In genomic region chr11:12556155-12556554, GRCh38 we compare ENCODE assay signal across 13 cellular contexts.
DNase-seq lines count a peak whose midpoint lies in the region; ATAC-seq and TF ChIP-seq lines count a peak whose summit lies in the region.
"Had no signal": no experiment of that assay in that cellular context is flagged by ENCODE, and none has a peak within 500 bp of the region (broad histone marks: within the 10 kb centered on the region; RNA-seq: fewer than 3 reads in every experiment).

No MANE protein-coding gene starts in this region.

- H3T11ph ChIP-seq in H9 (ENCODE audit: low read length) = no peak overlapping the region

- TF ChIP-seq CTCF in H9 (conservative IDR thresholded peaks at IDR 0.05) (no peak), brain (conservative IDR thresholded peaks at IDR 0.05) (no peak), heart right ventricle (IDR thresholded peaks at IDR 0.05) (no peak)

- H3K4ac ChIP-seq in H9 (ENCODE audit: low read depth, low read length) = no peak overlapping the region

- ATAC-seq in heart right ventricle (peak in 5 of 8 donors; percentile 26 to 35 (median 33)), sciatic nerve (peak; percentile 75), GM18505 (IDR thresholded peaks at IDR 0.05; ENCODE audit: unreplicated experiment) (no peak)
- ATAC-seq: activated CD4-positive, alpha-beta T cell treated with anti-CD3 and anti-CD28 coated beads for 36 hours had no signal

- H3K9me3 Mint-ChIP-seq in H9 (peaks cover 9 to 10% of the 10 kb centered on the region in 2 experiments; a peak in 4 of 5 replicates), brain (peaks cover 0 to 13% (median 9%) of the 10 kb centered on the region in 5 experiments)
- H3K9me3 Mint-ChIP-seq in activated T-cell treated with anti-CD3 and anti-CD28 coated beads, Interleukin-2, amount 50 U/mL, for 24 hours = peaks cover 6% of the 10 kb centered on the region

- no peaks in the 10 kb centered on the region for H3K27me3 ChIP-seq in H9 (ENCODE audit: insufficient read depth, low read length)
- no peaks in the 10 kb centered on the region for H3K27me3 ChIP-seq in heart right ventricle
- H3K27me3 ChIP-seq: BE2C had no signal

- no peak overlapping the region for H4K5ac ChIP-seq in H9 (ENCODE audit: insufficient read length, low read depth, low read length)

- H3K23ac ChIP-seq in H9 (ENCODE audit: insufficient read length, low read depth, low read length) = no peak overlapping the region

- H4K8ac ChIP-seq in H9 (replicated peaks; ENCODE audit: insufficient read length, low read depth, low read length) = no peak overlapping the region

- H3K56ac ChIP-seq in H9 (ENCODE audit: insufficient read length, low read depth, low read length) = no peak overlapping the region

- no peak overlapping the region for H2BK120ac ChIP-seq in H9 (ENCODE audit: low read depth, low read length, poor library complexity, severe bottlenecking)

- H2AK5ac ChIP-seq in H9 (ENCODE audit: insufficient read length, low read length) = no peak overlapping the region

- H2BK20ac ChIP-seq in H9 (ENCODE audit: low read depth, low read length, poor library complexity, severe bottlenecking) = no peak overlapping the region

- H3K27me3 Mint-ChIP-seq in H9 (ENCODE audit: low read depth) (peaks cover 2% of the 10 kb centered on the region), brain (peaks cover 4% of the 10 kb centered on the region)
- H3K27me3 Mint-ChIP-seq in activated T-cell treated with anti-CD3 and anti-CD28 coated beads, Interleukin-2, amount 50 U/mL, for 24 hours = peaks cover 50% of the 10 kb centered on the region
- H3K27me3 Mint-ChIP-seq: dendritic cell treated with granulocyte-macrophage colony-stimulating factor and Interleukin-4, amounts not matched to agents 40 ng/mL and 50 ng/mL, for 4 days had no signal

- no peak for TF ChIP-seq POLR2A in GM18505 (IDR thresholded peaks at IDR 0.05; ENCODE audit: borderline replicate concordance, extremely low read depth, insufficient read depth, insufficient read length)

- H3K4me3 ChIP-seq in heart right ventricle = no peak overlapping the region
- H3K4me3 ChIP-seq: skin epidermis had no signal

- H3K4me1 Mint-ChIP-seq in H9 (peaks cover 22 to 28% of the 10 kb centered on the region in 2 experiments), brain (peaks cover 36% of the 10 kb centered on the region)
- no peaks in the 10 kb centered on the region for H3K4me1 Mint-ChIP-seq in activated T-cell treated with anti-CD3 and anti-CD28 coated beads, Interleukin-2, amount 50 U/mL, for 24 hours (ENCODE audit: low read depth)
- H3K4me1 Mint-ChIP-seq: activated CD4-positive, alpha-beta T cell treated with anti-CD3 and anti-CD28 coated beads for 36 hours had no signal

- no peaks in the 10 kb centered on the region for H3K23me2 ChIP-seq in H9 (ENCODE audit: insufficient read length, low read depth, low read length, poor library complexity, severe bottlenecking)

- H3K79me1 ChIP-seq in H9 (ENCODE audit: insufficient read depth, low read depth, low read length, poor library complexity, severe bottlenecking) = no peaks in the 10 kb centered on the region

- DNase-seq in H9 (no peak), heart right ventricle (no peak), sciatic nerve (ENCODE audit: low spot score) (no peak), NCI-H2107 (lab: John Stamatoyannopoulos, UW) (no peak), midbrain (lab: John Stamatoyannopoulos, UW) (no peak)
- DNase-seq in activated T-cell treated with anti-CD3 and anti-CD28 coated beads, Interleukin-2, amount 50 U/mL, for 24 hours = no peak
- DNase-seq: activated CD4-positive, alpha-beta T cell treated with anti-CD3 and anti-CD28 coated beads for 36 hours; BE2C; NCI-H774 had no signal

- no peak overlapping the region for H4K91ac ChIP-seq in H9 (ENCODE audit: insufficient read length, low read depth, low read length)

- no peak overlapping the region for H3K9ac ChIP-seq in H9 (ENCODE audit: extremely low read depth, insufficient read length, low read length)

- H3K18ac ChIP-seq in H9 (ENCODE audit: insufficient read length, low read depth, low read length) = no peak overlapping the region

- no peaks in the 10 kb centered on the region for H3K9me3 ChIP-seq in H9 (ENCODE audit: control insufficient read depth, low read depth, low read length)
- peaks cover 0 to 7% (median 0%) of the 10 kb centered on the region in 11 donors for H3K9me3 ChIP-seq in heart right ventricle
- H3K9me3 ChIP-seq: BE2C had no signal

- H2AFZ ChIP-seq in H9 (ENCODE audit: low read length) = peak overlapping the region; percentile 17

- no peak overlapping the region for H2BK15ac ChIP-seq in H9 (ENCODE audit: low read depth, low read length)

- no peak overlapping the region for H3K4me2 ChIP-seq in H9 (ENCODE audit: insufficient read depth, insufficient read length, low read length)

- H3K4me1 ChIP-seq in H9 (ENCODE audit: insufficient read depth, low read length) = peaks cover 6% of the 10 kb centered on the region; the same call in 1 of the 2 replicates
- peaks cover 5 to 32% (median 25%) of the 10 kb centered on the region in 9 donors for H3K4me1 ChIP-seq in heart right ventricle
- H3K4me1 ChIP-seq: BE2C had no signal

- 0 out of 5 replicates have a peak overlapping the region, but pooled peaks of 1 of the 2 experiments have one; percentile 8 for H3K4me3 Mint-ChIP-seq in H9
- H3K4me3 Mint-ChIP-seq in brain = peak overlapping the region in 1 of 5 experiments; percentile 29
- no peak overlapping the region for H3K4me3 Mint-ChIP-seq in activated T-cell treated with anti-CD3 and anti-CD28 coated beads, Interleukin-2, amount 50 U/mL, for 24 hours
- H3K4me3 Mint-ChIP-seq: activated CD4-positive, alpha-beta T cell treated with anti-CD3 and anti-CD28 coated beads for 36 hours; dendritic cell treated with granulocyte-macrophage colony-stimulating factor and Interleukin-4, amounts not matched to agents 40 ng/mL and 50 ng/mL, for 4 days had no signal

- intact Hi-C loops in heart right ventricle (cut with DNase I) (no loop called here), sciatic nerve (cut with DNase I) (no loop called here)

- H3K36me3 ChIP-seq in heart right ventricle = no peaks in the 10 kb centered on the region
- H3K36me3 ChIP-seq: BE2C had no signal

- H4K20me1 ChIP-seq in H9 (ENCODE audit: control insufficient read depth, insufficient read depth, insufficient read length) = no peaks in the 10 kb centered on the region

- WGBS in H9 (ENCODE audit: extremely low coverage, insufficient read length, low lambda C conversion rate) = no CpG with 5 or more reads among the region's 3 CpGs
- WGBS in heart right ventricle, 2 donors = 22 to 34% methylated on average over 3 of the region's 3 CpGs

- no peaks in the 10 kb centered on the region for H3K79me2 ChIP-seq in H9 (ENCODE audit: insufficient read depth, low read length)

- peaks cover 0 to 11% (median 0%) of the 10 kb centered on the region in 3 experiments; a peak in 2 of 7 replicates for H3K36me3 Mint-ChIP-seq in H9 (ENCODE audit: insufficient read depth in 1 of 3, low read depth in 3 of 3)
- no peaks in the 10 kb centered on the region for H3K36me3 Mint-ChIP-seq in brain
- H3K36me3 Mint-ChIP-seq in activated T-cell treated with anti-CD3 and anti-CD28 coated beads, Interleukin-2, amount 50 U/mL, for 24 hours (ENCODE audit: low read depth) = no peaks in the 10 kb centered on the region

- H3K14ac ChIP-seq in H9 (ENCODE audit: insufficient read depth, low read length) = no peak overlapping the region

- H2BK12ac ChIP-seq in H9 (ENCODE audit: insufficient read length, low read depth, low read length) = no peak overlapping the region

- H3K27ac ChIP-seq in H9 (ENCODE audit: insufficient read length, low read depth, low read length) = no peak overlapping the region
- H3K27ac ChIP-seq in heart right ventricle = peak overlapping the region in 8 of 10 donors; percentile 5 to 79 (median 68)

- no peak overlapping the region for H2BK5ac ChIP-seq in H9 (ENCODE audit: insufficient read length, low read length)

- H3K27ac Mint-ChIP-seq in H9 (peak overlapping the region; percentile 39 to 91 (median 83); a peak in 5 of 7 replicates), brain (peak overlapping the region; percentile 29 to 85 (median 74))
- H3K27ac Mint-ChIP-seq in activated T-cell treated with anti-CD3 and anti-CD28 coated beads, Interleukin-2, amount 50 U/mL, for 24 hours = no peak overlapping the region
- H3K27ac Mint-ChIP-seq: activated CD4-positive, alpha-beta T cell treated with anti-CD3 and anti-CD28 coated beads for 36 hours; dendritic cell treated with granulocyte-macrophage colony-stimulating factor and Interleukin-4, amounts not matched to agents 40 ng/mL and 50 ng/mL, for 4 days had no signal
